ENCODE assay signal across 8 cellular contexts in genomic region chr6:26272171-26272631, GRCh38.
DNase-seq lines count a peak whose midpoint lies in the region; ATAC-seq and TF ChIP-seq lines count a peak whose summit lies in the region.

No MANE protein-coding gene starts in this region.

- DNase-seq in T-helper 2 cell (peak in 3 of 5 experiments; percentile 17 to 44 (median 21)), choroid plexus epithelial cell (ENCODE audit: low read depth) (peak; percentile 23), medulla oblongata (ENCODE audit: extremely low spot score) (peak; percentile 19), NOMO-1 treated with dmso at 0.1 percent for 144 hours (lab: John Stamatoyannopoulos, UW; ENCODE audit: unreplicated experiment) (no peak), NCI-H1048 (lab: John Stamatoyannopoulos, UW) (no peak)

- TF ChIP-seq CTCF in choroid plexus epithelial cell (conservative IDR thresholded peaks at IDR 0.05; ENCODE audit: low read depth, low read length) = no peak

- ATAC-seq in GM18511 (IDR thresholded peaks at IDR 0.05; ENCODE audit: unreplicated experiment) = peak; percentile 28
- peak; percentile 20 for ATAC-seq in HG02970 (IDR thresholded peaks at IDR 0.05; ENCODE audit: low FRiP score, unreplicated experiment)

- H3K27ac ChIP-seq in temporal lobe (ENCODE audit: low read depth, low read length) = peak overlapping the region; percentile 40

- peak overlapping the region; percentile 67 for H3K4me3 ChIP-seq in choroid plexus epithelial cell (ENCODE audit: low read depth, low read length)

Comparison
In these comparisons a context has a peak if more than half of its experiments do, and no peak if none do; other contexts are left out.
1. DNase-seq: peak in T-helper 2 cell (3 of 5), choroid plexus epithelial cell (single experiment) and medulla oblongata (single experiment); none in NOMO-1 treated with dmso at 0.1 percent for 144 hours (single experiment) and NCI-H1048 (single experiment).